9 cellular contexts compared by ENCODE assay signal in genomic region chr7:76462271-76462882, GRCh38. TPM values are rescaled to one million over a fixed set of nuclear protein-coding genes. Genes with fewer than 3 reads are reported as not detected.
DNase-seq lines count a peak whose midpoint lies in the region; ATAC-seq, FAIRE-seq and TF ChIP-seq lines count a peak whose summit lies in the region.
"Not testable (repeated sequence)": the region's sequence is repeated elsewhere in the genome, so short reads cannot be mapped to it uniquely, and the experiment has no call there.
"Had no signal": no experiment of that assay in that cellular context is flagged by ENCODE, and none has a peak within 500 bp of the region (broad histone marks: within the 10 kb centered on the region; RNA-seq: fewer than 3 reads in every experiment).

No MANE protein-coding gene starts in this region.

- H3K9me2 ChIP-seq in PC-3 (replicated peaks; ENCODE audit: low read length) = not testable (repeated sequence)

- CTCF ChIA-PET in A673 (lab: Charles Lee); PC-3 (lab: Charles Lee); K562 (lab: Yijun Ruan, JAX; ENCODE audit: low intra/inter-chr PET ratio): not testable (repeated sequence)

- not testable (repeated sequence) for DNase-seq in A673 (ENCODE audit: low spot score); PC-3; K562 (ENCODE audit: extremely low read depth in 1 of 4, low spot score in 3 of 4); heart right ventricle; lower lobe of right lung; stimulated activated naive B cell treated with anti-CD40 and anti-IgM and Interleukin-4, amounts not matched to agents 10 μg/mL and 1 μg/mL and 100 μg/mL, for 72 hours

- in situ Hi-C loops in K562 (cut with MboI) = not testable (repeated sequence)

- H2AFZ ChIP-seq in PC-3 (ENCODE audit: low read length); K562 (ENCODE audit: low read depth, low read length): not testable (repeated sequence)

- H3K79me2 ChIP-seq in PC-3 (ENCODE audit: low read length); K562 (ENCODE audit: control insufficient read depth, insufficient read depth, low read length): not testable (repeated sequence)

- POLR2A ChIA-PET in A673 (lab: Charles Lee; ENCODE audit: low non-redundant PET); PC-3 (lab: Charles Lee; ENCODE audit: unreplicated experiment); K562 (lab: Yijun Ruan, JAX): not testable (repeated sequence)

- TF ChIP-seq POLR2A in K562 (conservative IDR thresholded peaks at IDR 0.05) = not testable (repeated sequence)

- ATAC-seq in GM19351 (IDR thresholded peaks at IDR 0.05; ENCODE audit: unreplicated experiment) (peak; percentile 27), HG02973 (IDR thresholded peaks at IDR 0.05; ENCODE audit: unreplicated experiment) (peak; percentile 15), PC-3 (peak; percentile 37), K562 (peak; percentile 20), heart right ventricle (peak in 7 of 8 donors; percentile 6 to 26 (median 23)), lower lobe of right lung (peak; percentile 48 to 57)
- peak; percentile 40 to 48 for ATAC-seq in stimulated activated naive B cell treated with anti-CD40 and anti-IgM and Interleukin-4, amounts not matched to agents 10 μg/mL and 1 μg/mL and 100 μg/mL, for 72 hours (replicated peaks)

- intact Hi-C loops in A673 (cut with micrococcal nuclease; ENCODE audit: unreplicated experiment); PC-3 (cut with micrococcal nuclease); K562 (cut with micrococcal nuclease); heart right ventricle (cut with DNase I); lower lobe of right lung (cut with DNase I): not testable (repeated sequence)

- not testable (repeated sequence) for H3K9ac ChIP-seq in PC-3 (ENCODE audit: low read length); K562 (ENCODE audit: insufficient read depth in 1 of 2, low read depth in 2 of 2, low read length in 2 of 2)

- TF ChIP-seq RAD21 in K562 (CRISPR knock-in tag; conservative IDR thresholded peaks at IDR 0.05 in 1 of 2, IDR thresholded peaks at IDR 0.05 in 1 of 2) = not testable (repeated sequence)

- BruUV-seq in A673 (replicated peaks; lab: Mats Ljungman, UMichigan) (TSS peak; percentile 52), PC-3 (replicated peaks; lab: Mats Ljungman, UMichigan) (TSS peak; percentile 68), K562 (replicated peaks; lab: Mats Ljungman, UMichigan) (TSS peak; percentile 67)

- not testable (repeated sequence) for H3K9me3 Mint-ChIP-seq in stimulated activated naive B cell treated with anti-CD40 and anti-IgM and Interleukin-4, amounts not matched to agents 10 μg/mL and 1 μg/mL and 100 μg/mL, for 72 hours

- H4K20me1 ChIP-seq in PC-3 (ENCODE audit: low read length); K562 (replicated peaks; ENCODE audit: control insufficient read depth, insufficient read depth, low read length): not testable (repeated sequence)

- not testable (repeated sequence) for H3K9me1 ChIP-seq in K562 (ENCODE audit: control insufficient read depth, insufficient read depth, low read length)

- H3F3A ChIP-seq in PC-3 (ENCODE audit: low read length, unreplicated experiment) = not testable (repeated sequence)

- H3K27ac ChIP-seq in A673 (ENCODE audit: low read depth, low read length, poor library complexity, severe bottlenecking); PC-3 (ENCODE audit: low read length); K562 (ENCODE audit: extremely low read depth, low read depth, low read length); heart right ventricle; lower lobe of right lung: not testable (repeated sequence)

- not testable (repeated sequence) for H3K4me2 ChIP-seq in PC-3 (ENCODE audit: low read length); K562 (ENCODE audit: insufficient read depth, low read length)

- not testable (repeated sequence) for TF ChIP-seq EP300 in K562 (IDR thresholded peaks at IDR 0.05; ENCODE audit: low read length)

- H3K27ac Mint-ChIP-seq in stimulated activated naive B cell treated with anti-CD40 and anti-IgM and Interleukin-4, amounts not matched to agents 10 μg/mL and 1 μg/mL and 100 μg/mL, for 72 hours = not testable (repeated sequence)

- peak; percentile 40 for FAIRE-seq in K562 (lab: Jason Lieb, UNC)

- H3K4me3 Mint-ChIP-seq in stimulated activated naive B cell treated with anti-CD40 and anti-IgM and Interleukin-4, amounts not matched to agents 10 μg/mL and 1 μg/mL and 100 μg/mL, for 72 hours = not testable (repeated sequence)

- H3K36me3 Mint-ChIP-seq in stimulated activated naive B cell treated with anti-CD40 and anti-IgM and Interleukin-4, amounts not matched to agents 10 μg/mL and 1 μg/mL and 100 μg/mL, for 72 hours = not testable (repeated sequence)

- H3K9me3 ChIP-seq in A673 (ENCODE audit: low read depth, low read length, poor library complexity, severe bottlenecking); PC-3 (ENCODE audit: low read length); K562 (replicated peaks; ENCODE audit: control insufficient read depth, insufficient read depth, low read depth, low read length); heart right ventricle; lower lobe of right lung: not testable (repeated sequence)

- not testable (repeated sequence) for H3K27me3 ChIP-seq in A673 (replicated peaks; ENCODE audit: insufficient read depth, low read depth, low read length, poor library complexity); PC-3 (ENCODE audit: low read length); K562 (ENCODE audit: control insufficient read depth in 2 of 2, insufficient read depth in 2 of 2, low read length in 2 of 2); heart right ventricle; lower lobe of right lung (ENCODE audit: low read depth)

- H3K27me3 Mint-ChIP-seq in stimulated activated naive B cell treated with anti-CD40 and anti-IgM and Interleukin-4, amounts not matched to agents 10 μg/mL and 1 μg/mL and 100 μg/mL, for 72 hours = not testable (repeated sequence)

- peaks cover 5 to 10% of the 10 kb centered on the region in 2 donors for H3K4me1 Mint-ChIP-seq in stimulated activated naive B cell treated with anti-CD40 and anti-IgM and Interleukin-4, amounts not matched to agents 10 μg/mL and 1 μg/mL and 100 μg/mL, for 72 hours

- not testable (repeated sequence) for H3K4me1 ChIP-seq in A673 (ENCODE audit: insufficient read depth, low read length, poor library complexity, severe bottlenecking); PC-3 (ENCODE audit: insufficient read depth, low read length); K562 (replicated peaks in 1 of 2; ENCODE audit: control insufficient read depth in 2 of 2, insufficient read depth in 2 of 2, low read length in 2 of 2); heart right ventricle; lower lobe of right lung

- no CpG with 5 or more reads among the region's 17 CpGs for WGBS in K562 (ENCODE audit: insufficient coverage, low coverage, missing lambda C conversion rate)
- no CpG with 5 or more reads among the region's 17 CpGs for WGBS in heart right ventricle, 2 donors

- not testable (repeated sequence) for TF ChIP-seq CTCF in A673 (conservative IDR thresholded peaks at IDR 0.05; ENCODE audit: low read depth, low read length); PC-3 (conservative IDR thresholded peaks at IDR 0.05; ENCODE audit: low read depth, low read length); K562 (IDR thresholded peaks at IDR 0.05 in 2 of 3, conservative IDR thresholded peaks at IDR 0.05 in 1 of 3; ENCODE audit: insufficient read depth in 2 of 3, low read depth in 1 of 3, low read length in 3 of 3); heart right ventricle (IDR thresholded peaks at IDR 0.05); lower lobe of right lung (IDR thresholded peaks at IDR 0.05)

- H3K4me3 ChIP-seq in A673 (ENCODE audit: low read depth, low read length, poor library complexity, severe bottlenecking); PC-3 (ENCODE audit: low read length); K562; heart right ventricle; lower lobe of right lung: not testable (repeated sequence)

- not testable (repeated sequence) for H3K36me3 ChIP-seq in A673 (ENCODE audit: insufficient read depth, low read length, poor library complexity, severe bottlenecking); PC-3 (ENCODE audit: low read depth, low read length); K562 (ENCODE audit: control insufficient read depth, insufficient read depth, low read length); heart right ventricle; lower lobe of right lung

RNA-seq across cellular contexts. Expression of gene DTX2, which starts 0.9 kb away (rescaled TPM):
- total RNA-seq in A673 (2021) (33.8 and 41.9 TPM in 2 replicates), PC-3 (2014; rRNA removed) (27.0 and 37.6 TPM in 2 replicates), K562 (2014; rRNA removed) (14.9 and 20.4 TPM in 2 replicates), K562 (2014; rRNA removed; fragmentation: Illumina TruSeq; extraction: Trizol) (2.5 and 4.8 TPM in 2 replicates), K562 (2015; rRNA removed; fragmentation: Illumina TruSeq; extraction: Trizol) (8.3 and 9.9 TPM in 2 replicates), K562 (2021) (25.2 and 31.5 TPM in 2 replicates), heart right ventricle (10 to 100 TPM in 2 of 10 donors, 1 to 10 TPM in 8; 5.8 to 11.4 (median 8.1) TPM), lower lobe of right lung (36.5 TPM)
- total RNA-seq in K562 (2011; cell fraction: chromatin; rRNA removed; ENCODE audit: low replicate concordance) = 39.4 and 79.0 TPM in 2 replicates
- 31.7 and 39.9 TPM in 2 replicates for total RNA-seq in K562 (2011; cell fraction: nucleolus; rRNA removed)
- 27.0 and 30.3 TPM in 2 replicates for total RNA-seq in K562 (2011; cell fraction: nucleoplasm; rRNA removed)
- polyA plus RNA-seq in K562 (2011; rRNA removed) (3.4 and 5.6 TPM in 2 replicates), K562 (2014; fragmentation: Illumina TruSeq; extraction: Trizol) (9.8 and 18.3 TPM in 2 replicates), K562 (2014; fragmentation: Nextera tagmentation; extraction: Ambion mirVana) (under 1 TPM; 0.20 to 0.57 TPM), K562 (2014; rRNA removed) (12.2 and 15.5 TPM in 2 replicates), heart right ventricle (10 to 100 TPM; 11.2 to 23.4 TPM)
- polyA plus RNA-seq in K562 (2011; cell fraction: cytosol; rRNA removed) = 5.9 and 13.5 TPM in 2 replicates
- polyA plus RNA-seq in K562 (2011; cell fraction: nucleus; rRNA removed) = 20.0 and 31.0 TPM in 2 replicates
- 15.4 and 44.4 TPM in 2 replicates for polyA plus RNA-seq in K562 (2012)
- polyA minus RNA-seq in K562 (2011; rRNA and poly(A)+ RNA removed) = 3.7 and 4.3 TPM in 2 replicates
- polyA minus RNA-seq in K562 (2011; cell fraction: cytosol; rRNA and poly(A)+ RNA removed) = 21.2 and 26.6 TPM in 2 replicates
- polyA minus RNA-seq in K562 (2011; cell fraction: nucleus; rRNA and poly(A)+ RNA removed) = 8.5 and 10.3 TPM in 2 replicates

RNA-seq across cellular contexts. Expression of gene ZP3, which starts 37.6 kb away (rescaled TPM):
- 9.4 and 9.8 TPM in 2 replicates for total RNA-seq in A673 (2021)
- 11.9 and 21.6 TPM in 2 replicates for total RNA-seq in PC-3 (2014; rRNA removed)
- 2.2 and 6.3 TPM in 2 replicates for total RNA-seq in K562 (2011; cell fraction: chromatin; rRNA removed; ENCODE audit: low replicate concordance)
- total RNA-seq in K562 (2011; cell fraction: nucleolus; rRNA removed) = 6.0 and 6.3 TPM in 2 replicates
- total RNA-seq in K562 (2011; cell fraction: nucleoplasm; rRNA removed) = 4.5 and 6.0 TPM in 2 replicates
- total RNA-seq in K562 (2014; rRNA removed) = 2.5 and 3.8 TPM in 2 replicates
- total RNA-seq in K562 (2014; rRNA removed; fragmentation: Illumina TruSeq; extraction: Trizol) = 1.5 and 2.3 TPM in 2 replicates
- 2.8 and 2.9 TPM in 2 replicates for total RNA-seq in K562 (2015; rRNA removed; fragmentation: Illumina TruSeq; extraction: Trizol)
- total RNA-seq in K562 (2021) = 2.3 and 3.9 TPM in 2 replicates
- polyA plus RNA-seq in K562 (2011; rRNA removed) = 2.4 and 8.1 TPM in 2 replicates
- 8.3 and 10.1 TPM in 2 replicates for polyA plus RNA-seq in K562 (2011; cell fraction: cytosol; rRNA removed)
- 3.7 and 5.1 TPM in 2 replicates for polyA plus RNA-seq in K562 (2011; cell fraction: nucleus; rRNA removed)
- 3.5 and 13.7 TPM in 2 replicates for polyA plus RNA-seq in K562 (2012)
- polyA plus RNA-seq in K562 (2014; fragmentation: Illumina TruSeq; extraction: Trizol) = 3.5 and 3.8 TPM in 2 replicates
- polyA plus RNA-seq in K562 (2014; fragmentation: Nextera tagmentation; extraction: Ambion mirVana) = 1 to 10 TPM; 2.0 to 2.8 TPM
- 1.4 and 3.7 TPM in 2 replicates for polyA plus RNA-seq in K562 (2014; rRNA removed)
- 5.2 and 5.3 TPM in 2 replicates for polyA minus RNA-seq in K562 (2011; rRNA and poly(A)+ RNA removed)
- polyA minus RNA-seq in K562 (2011; cell fraction: cytosol; rRNA and poly(A)+ RNA removed) = 4.2 and 12.3 TPM in 2 replicates
- 3.1 and 3.8 TPM in 2 replicates for polyA minus RNA-seq in K562 (2011; cell fraction: nucleus; rRNA and poly(A)+ RNA removed)
- total RNA-seq in heart right ventricle = 1 to 10 TPM in 4 of 10 donors, not detected in 6; 1.3 to 5.7 (median 1.4) TPM
- 1 to 10 TPM in 1 of 2 donors, under 1 TPM in 1; 0.77 to 4.2 TPM for polyA plus RNA-seq in heart right ventricle
- not detected for total RNA-seq in lower lobe of right lung

RNA-seq across cellular contexts. Expression of gene UPK3B, which starts 48.0 kb away (rescaled TPM):
- 1.4 TPM in 1 of 2 replicates, not detected in the other for total RNA-seq in A673 (2021)
- 3.0 and 10.7 TPM in 2 replicates for total RNA-seq in PC-3 (2014; rRNA removed)
- 2.2 TPM in 1 of 2 replicates, not detected in the other for total RNA-seq in K562 (2011; cell fraction: chromatin; rRNA removed; ENCODE audit: low replicate concordance)
- total RNA-seq in K562 (2011; cell fraction: nucleolus; rRNA removed) = 1.7 and 1.8 TPM in 2 replicates
- total RNA-seq in K562 (2011; cell fraction: nucleoplasm; rRNA removed) = not detected in 2 replicates
- total RNA-seq in K562 (2014; rRNA removed) = not detected in 2 replicates
- not detected in 2 replicates for total RNA-seq in K562 (2014; rRNA removed; fragmentation: Illumina TruSeq; extraction: Trizol)
- total RNA-seq in K562 (2015; rRNA removed; fragmentation: Illumina TruSeq; extraction: Trizol) = not detected in 2 replicates
- total RNA-seq in K562 (2021) = 0.38 TPM in 1 of 2 replicates, not detected in the other
- polyA plus RNA-seq in K562 (2011; rRNA removed) = not detected in 2 replicates
- not detected in 2 replicates for polyA plus RNA-seq in K562 (2011; cell fraction: cytosol; rRNA removed)
- polyA plus RNA-seq in K562 (2011; cell fraction: nucleus; rRNA removed) = not detected in 2 replicates
- not detected in 2 replicates for polyA plus RNA-seq in K562 (2012)
- not detected in 2 replicates for polyA plus RNA-seq in K562 (2014; fragmentation: Illumina TruSeq; extraction: Trizol)
- not detected for polyA plus RNA-seq in K562 (2014; fragmentation: Nextera tagmentation; extraction: Ambion mirVana)
- not detected in 2 replicates for polyA plus RNA-seq in K562 (2014; rRNA removed)
- polyA minus RNA-seq in K562 (2011; rRNA and poly(A)+ RNA removed) = not detected in 2 replicates
- not detected in 2 replicates for polyA minus RNA-seq in K562 (2011; cell fraction: cytosol; rRNA and poly(A)+ RNA removed)
- polyA minus RNA-seq in K562 (2011; cell fraction: nucleus; rRNA and poly(A)+ RNA removed) = not detected in 2 replicates
- total RNA-seq in heart right ventricle = 1 to 10 TPM in 1 of 10 donors, under 1 TPM in 7, not detected in 2; 0.24 to 2.7 (median 0.65) TPM
- under 1 TPM in 1 of 2 donors, not detected in 1; 0.09 TPM for polyA plus RNA-seq in heart right ventricle
- total RNA-seq in lower lobe of right lung = 16.6 TPM

RNA-seq across cellular contexts. Expression of gene SSC4D, which starts 52.9 kb away (rescaled TPM):
- total RNA-seq in A673 (2021) (1.2 and 1.8 TPM in 2 replicates), PC-3 (2014; rRNA removed) (0.86 and 1.3 TPM in 2 replicates), K562 (2014; rRNA removed) (0.41 and 0.49 TPM in 2 replicates), K562 (2014; rRNA removed; fragmentation: Illumina TruSeq; extraction: Trizol) (0.19 and 0.65 TPM in 2 replicates), K562 (2015; rRNA removed; fragmentation: Illumina TruSeq; extraction: Trizol) (0.98 and 1.1 TPM in 2 replicates), K562 (2021) (0.98 and 1.2 TPM in 2 replicates), heart right ventricle (1 to 10 TPM in 3 of 10 donors, under 1 TPM in 7; 0.24 to 1.3 (median 0.65) TPM), lower lobe of right lung (1.7 TPM)
- 0.74 and 1.7 TPM in 2 replicates for total RNA-seq in K562 (2011; cell fraction: chromatin; rRNA removed; ENCODE audit: low replicate concordance)
- total RNA-seq in K562 (2011; cell fraction: nucleolus; rRNA removed) = 2.6 and 3.0 TPM in 2 replicates
- 1.2 TPM in 2 replicates for total RNA-seq in K562 (2011; cell fraction: nucleoplasm; rRNA removed)
- polyA plus RNA-seq in K562 (2011; rRNA removed) (0.91 and 1.2 TPM in 2 replicates), K562 (2014; fragmentation: Illumina TruSeq; extraction: Trizol) (0.80 and 1.5 TPM in 2 replicates), K562 (2014; fragmentation: Nextera tagmentation; extraction: Ambion mirVana) (under 1 TPM in 1 of 2 experiments, not detected in 1; 0.06 TPM), K562 (2014; rRNA removed) (0.67 and 1.0 TPM in 2 replicates), heart right ventricle (1 to 10 TPM in 1 of 2 donors, under 1 TPM in 1; 0.99 to 1.9 TPM)
- polyA plus RNA-seq in K562 (2011; cell fraction: cytosol; rRNA removed) = 0.71 and 2.0 TPM in 2 replicates
- 1.8 and 2.8 TPM in 2 replicates for polyA plus RNA-seq in K562 (2011; cell fraction: nucleus; rRNA removed)
- polyA plus RNA-seq in K562 (2012) = 1.9 and 4.0 TPM in 2 replicates
- polyA minus RNA-seq in K562 (2011; rRNA and poly(A)+ RNA removed) = 0.30 and 0.53 TPM in 2 replicates
- 0.55 and 0.76 TPM in 2 replicates for polyA minus RNA-seq in K562 (2011; cell fraction: cytosol; rRNA and poly(A)+ RNA removed)
- polyA minus RNA-seq in K562 (2011; cell fraction: nucleus; rRNA and poly(A)+ RNA removed) = 0.27 TPM in 1 of 2 replicates, not detected in the other
- total RNA-seq: CD8-positive, alpha-beta T cell had no signal
